ENCODE assay signal across 18 cellular contexts in genomic region chr10:29713450-29713849, GRCh38.
"Had no signal": no experiment of that assay in that cellular context is flagged by ENCODE, and none has a peak within 500 bp of the region (broad histone marks: within the 10 kb centered on the region; RNA-seq: fewer than 3 reads in every experiment).

No MANE protein-coding gene starts in this region.

- H3K36me3 ChIP-seq: breast epithelium, upper lobe of right lung had no signal

- H3K27ac ChIP-seq: breast epithelium, upper lobe of right lung had no signal

- H3K4me3 ChIP-seq: breast epithelium, upper lobe of right lung had no signal

- H3K9me3 ChIP-seq: breast epithelium, upper lobe of right lung had no signal

- H3K4me1 ChIP-seq: breast epithelium had no signal

- DNase-seq: activated CD4-positive, alpha-beta T cell treated with anti-CD3 and anti-CD28 coated beads, Interleukin-2, amount 50 U/mL, for 4 hours; activated CD4-positive, CD25-positive, alpha-beta regulatory T cell treated with anti-CD3 and anti-CD28 coated beads, Interleukin-2, amount 50 U/mL, for 72 hours; activated naive CD4-positive, alpha-beta T cell; activated naive CD8-positive, alpha-beta T cell treated with anti-CD3 and anti-CD28 coated beads, Interleukin-2, amount 10 ng/mL, durations not matched to agents 7 days and 5 days; activated T-cell treated with anti-CD3 and anti-CD28 coated beads for 4 hours; anterior cingulate cortex; endodermal cell; erythroblast; naive thymus-derived CD8-positive, alpha-beta T cell; posterior cingulate gyrus; retina; stimulated activated CD4-positive, alpha-beta T cell treated with anti-CD3 and anti-CD28 coated beads, Interleukin-15, amount 100 ng/mL, for 24 hours; stimulated activated CD4-positive, alpha-beta T cell treated with anti-CD3 and anti-CD28 coated beads, Interleukin-4, amount 100 ng/mL, for 1 hour; stimulated activated naive CD4-positive, alpha-beta T cell treated with Interleukin-2 at 50 U/mL for 16 hours; substantia nigra; T-helper 9 cell; upper lobe of right lung had no signal

- H3K27me3 ChIP-seq: breast epithelium, upper lobe of right lung had no signal

- ATAC-seq: naive thymus-derived CD8-positive, alpha-beta T cell; upper lobe of right lung had no signal
